Comparison of ENCODE assay signal across 20 cellular contexts in genomic region chr16:71674229-71674628, GRCh38. TPM values are rescaled to one million over a fixed set of nuclear protein-coding genes. Genes with fewer than 3 reads are reported as not detected.
DNase-seq lines count a peak whose midpoint lies in the region; ATAC-seq and TF ChIP-seq lines count a peak whose summit lies in the region.
"Had no signal": no experiment of that assay in that cellular context is flagged by ENCODE, and none has a peak within 500 bp of the region (broad histone marks: within the 10 kb centered on the region; RNA-seq: fewer than 3 reads in every experiment).

No MANE protein-coding gene starts in this region.

- no peaks in the 10 kb centered on the region for H3K27me3 ChIP-seq in SK-N-SH (ENCODE audit: insufficient read depth)
- no peaks in the 10 kb centered on the region for H3K27me3 ChIP-seq in MG63
- H3K27me3 ChIP-seq: BE2C, BLaER1 had no signal

- TF ChIP-seq CTCF in SK-N-SH (IDR thresholded peaks at IDR 0.05) (no peak), VCaP (conservative IDR thresholded peaks at IDR 0.05) (no peak)

- H3K79me2 ChIP-seq in SK-N-SH (ENCODE audit: insufficient read depth) = no peaks in the 10 kb centered on the region

- H3K36me3 ChIP-seq in SK-N-SH (replicated peaks in 1 of 2; ENCODE audit: control insufficient read depth in 1 of 2, insufficient read depth in 2 of 2, low read length in 1 of 2) (peaks cover 35 to 59% of the 10 kb centered on the region in 2 experiments), MG63 (peaks cover 5% of the 10 kb centered on the region; the same call in 1 of the 2 replicates)

- no peak overlapping the region for H3K4me2 ChIP-seq in SK-N-SH
- H3K4me2 ChIP-seq: BLaER1 had no signal

- H3K9me3 ChIP-seq in SK-N-SH (no peaks in the 10 kb centered on the region), MG63 (no peaks in the 10 kb centered on the region)
- H3K9me3 ChIP-seq: BE2C, BLaER1 had no signal

- no peak for TF ChIP-seq EP300 in SK-N-SH (IDR thresholded peaks at IDR 0.05; ENCODE audit: borderline replicate concordance in 1 of 2, low read depth in 1 of 2, low read length in 1 of 2)

- DNase-seq in SK-N-SH = no peak
- peak; percentile 22 for DNase-seq in amniotic epithelial cell (ENCODE audit: low read depth)
- no peak for DNase-seq in MG63
- DNase-seq: 8988T; ACHN; BE2C; C1 segment of cervical spinal cord; Calu3; CD4-positive, alpha-beta memory T cell; CD4-positive, CD25-positive, alpha-beta regulatory T cell; CD8-positive, alpha-beta memory T cell; COR-L47; DMS79 treated with DMSO at 0.1 percent for 48 hours; GF-D8 had no signal

- H3K9ac ChIP-seq in SK-N-SH = no peak overlapping the region
- H3K9ac ChIP-seq: BLaER1 had no signal

- CTCF ChIA-PET in SK-N-SH (lab: Yijun Ruan, JAX) = no interaction called here

- no peak for TF ChIP-seq RAD21 in SK-N-SH (IDR thresholded peaks at IDR 0.05; ENCODE audit: low read length)

- ATAC-seq in HG03354 (IDR thresholded peaks at IDR 0.05; ENCODE audit: poor library complexity, severe bottlenecking, unreplicated experiment) = no peak
- ATAC-seq in GM18867 (IDR thresholded peaks at IDR 0.05; ENCODE audit: unreplicated experiment) = no peak
- ATAC-seq: GM12878 had no signal

- H3K9me2 ChIP-seq in SK-N-SH = no peaks in the 10 kb centered on the region

- no peaks in the 10 kb centered on the region for H3K4me1 ChIP-seq in SK-N-SH (ENCODE audit: control insufficient read depth in 1 of 2, insufficient read depth in 2 of 2, low read depth in 1 of 2, low read length in 1 of 2)
- H3K4me1 ChIP-seq: BE2C, BLaER1 had no signal

- H2AFZ ChIP-seq in SK-N-SH (ENCODE audit: low read depth) = no peak overlapping the region

- no peak overlapping the region for H3K27ac ChIP-seq in SK-N-SH (ENCODE audit: low read depth in 2 of 2, low read length in 1 of 2)
- peak overlapping the region; percentile 13; the same call in 1 of the 2 replicates for H3K27ac ChIP-seq in VCaP
- H3K27ac ChIP-seq: BLaER1 had no signal

- POLR2A ChIA-PET in SK-N-SH (lab: Yijun Ruan, JAX) = no interaction called here

- H3K4me3 ChIP-seq in SK-N-SH (ENCODE audit: low read depth in 2 of 2, low read length in 1 of 2) (no peak overlapping the region), MG63 (no peak overlapping the region)
- H3K4me3 ChIP-seq: BLaER1, GM12878 had no signal

- H3F3A ChIP-seq in SK-N-SH (replicated peaks; ENCODE audit: insufficient read depth) = no peaks in the 10 kb centered on the region

- WGBS in SK-N-SH (ENCODE audit: low lambda C conversion rate) = 65% methylated on average over 2 of the region's 2 CpGs

- no peaks in the 10 kb centered on the region for H4K20me1 ChIP-seq in SK-N-SH (ENCODE audit: insufficient read depth)
- H4K20me1 ChIP-seq: BLaER1 had no signal

TF ChIP-seq in SK-N-SH, 30 proteins besides CTCF, POLR2A, EP300 and RAD21 (continues in another document):
- peak; percentile 72 for TF ChIP-seq TCF12 (IDR thresholded peaks at IDR 0.05)
- no peak for TF ChIP-seq YY1 (IDR thresholded peaks at IDR 0.05; ENCODE audit: low read depth)
- TF ChIP-seq ELF1 (IDR thresholded peaks at IDR 0.05) = no peak
- no peak for TF ChIP-seq IRF3 (IDR thresholded peaks at IDR 0.05; ENCODE audit: low read depth, low read length)
- TF ChIP-seq GABPA (IDR thresholded peaks at IDR 0.05; ENCODE audit: low read depth) = no peak
- peak; percentile 23; the same call in 1 of the 2 replicates for TF ChIP-seq PBX3 (IDR thresholded peaks at IDR 0.05)
- no peak for TF ChIP-seq FOXJ3 (CRISPR knock-in tag; IDR thresholded peaks at IDR 0.05)
- no peak for TF ChIP-seq NFIC (IDR thresholded peaks at IDR 0.05; ENCODE audit: borderline replicate concordance)
- TF ChIP-seq, protein P1, sequence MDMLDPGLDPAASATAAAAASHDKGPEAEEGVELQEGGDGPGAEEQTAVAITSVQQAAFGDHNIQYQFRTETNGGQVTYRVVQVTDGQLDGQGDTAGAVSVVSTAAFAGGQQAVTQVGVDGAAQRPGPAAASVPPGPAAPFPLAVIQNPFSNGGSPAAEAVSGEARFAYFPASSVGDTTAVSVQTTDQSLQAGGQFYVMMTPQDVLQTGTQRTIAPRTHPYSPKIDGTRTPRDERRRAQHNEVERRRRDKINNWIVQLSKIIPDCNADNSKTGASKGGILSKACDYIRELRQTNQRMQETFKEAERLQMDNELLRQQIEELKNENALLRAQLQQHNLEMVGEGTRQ (IDR thresholded peaks at IDR 0.05; ENCODE audit: borderline replicate concordance, low read depth, low read length) = no peak
- TF ChIP-seq TEAD4 (IDR thresholded peaks at IDR 0.05; ENCODE audit: borderline replicate concordance, insufficient read depth) = 0 out of 2 replicates have a peak, but pooled peaks have one; percentile 23
- TF ChIP-seq GATA2 (CRISPR knock-in tag; IDR thresholded peaks at IDR 0.05) = no peak
- TF ChIP-seq POLR2AphosphoS5 (IDR thresholded peaks at IDR 0.05; ENCODE audit: low read depth, low read length) = no peak
- no peak for TF ChIP-seq SIN3A (IDR thresholded peaks at IDR 0.05; ENCODE audit: borderline replicate concordance, low read depth, low read length)
- TF ChIP-seq FOXM1 (IDR thresholded peaks at IDR 0.05; ENCODE audit: low read depth) = no peak
- no peak for TF ChIP-seq FOSL2 (IDR thresholded peaks at IDR 0.05; ENCODE audit: borderline replicate concordance, low read depth)
- no peak for TF ChIP-seq REST (IDR thresholded peaks at IDR 0.05; ENCODE audit: low read depth, low read length)
- TF ChIP-seq NRF1 (IDR thresholded peaks at IDR 0.05; ENCODE audit: low read depth, low read length) = no peak
- TF ChIP-seq JUND (IDR thresholded peaks at IDR 0.05) = no peak

RNA-seq across cellular contexts. Expression of gene MARVELD3, which starts 48.2 kb away (rescaled TPM):
- not detected in 2 replicates for polyA plus RNA-seq in SK-N-SH (2012; rRNA removed)
- polyA plus RNA-seq in SK-N-SH (2012; cell fraction: cytosol; rRNA removed) = 0.06 TPM in 1 of 2 replicates, not detected in the other
- polyA plus RNA-seq in SK-N-SH (2012; cell fraction: nucleus; rRNA removed) = 0.06 TPM in 1 of 2 replicates, not detected in the other
- total RNA-seq in MG63 (2014; rRNA removed; shearing (Covaris generic); ENCODE audit: low replicate concordance) = not detected in 2 replicates
- total RNA-seq: CD4-positive, alpha-beta memory T cell; CD4-positive, CD25-positive, alpha-beta regulatory T cell; CD8-positive, alpha-beta memory T cell had no signal
- polyA plus RNA-seq: AG04450; CD4-positive, alpha-beta memory T cell; CD4-positive, CD25-positive, alpha-beta regulatory T cell; CD8-positive, alpha-beta memory T cell had no signal

RNA-seq across cellular contexts. Expression of gene PHLPP2, which starts 50.3 kb away (rescaled TPM):
- 5.5 and 7.2 TPM in 2 replicates for polyA plus RNA-seq in SK-N-SH (2012; rRNA removed)
- 5.1 and 5.6 TPM in 2 replicates for polyA plus RNA-seq in SK-N-SH (2012; cell fraction: cytosol; rRNA removed)
- polyA plus RNA-seq in SK-N-SH (2012; cell fraction: nucleus; rRNA removed) = 10.5 and 15.7 TPM in 2 replicates
- 3.3 and 4.9 TPM in 2 replicates for total RNA-seq in MG63 (2014; rRNA removed; shearing (Covaris generic); ENCODE audit: low replicate concordance)
